1 cellular context compared by ENCODE assay signal in genomic region chr1:7847599-7847998, GRCh38.
TF ChIP-seq lines count a peak whose summit lies in the region.

No MANE protein-coding gene starts in this region.

TF ChIP-seq in K562, 482 proteins besides CTCF, POLR2A, EP300 and RAD21:
- TF ChIP-seq YBX1 (IDR thresholded peaks at IDR 0.05) (peak; percentile 22; the same call in 1 of the 2 replicates), ARNT (IDR thresholded peaks at IDR 0.05) (peak in 1 of 2 experiments; percentile 99; a peak in 2 of 4 replicates), ZNF212 (CRISPR knock-in tag; IDR thresholded peaks at IDR 0.05) (no peak), E4F1 (CRISPR knock-in tag; IDR thresholded peaks at IDR 0.05; ENCODE audit: borderline replicate concordance) (no peak), ZNF316 (IDR thresholded peaks at IDR 0.05) (peak; percentile 12; the same call in 1 of the 2 replicates), BHLHE40 (IDR thresholded peaks at IDR 0.05; ENCODE audit: low read length) (peak; percentile 44; the same call in 1 of the 2 replicates), SAFB2 (IDR thresholded peaks at IDR 0.05; ENCODE audit: borderline replicate concordance, low read depth, low read length, severe bottlenecking) (no peak), ZFX (CRISPR knock-in tag; IDR thresholded peaks at IDR 0.05) (no peak)
